ENCODE assay signal across 13 cellular contexts in genomic region chr6:347232-347631, GRCh38. TPM values are rescaled to one million over a fixed set of nuclear protein-coding genes. Genes with fewer than 3 reads are reported as not detected.
DNase-seq lines count a peak whose midpoint lies in the region; ATAC-seq and TF ChIP-seq lines count a peak whose summit lies in the region.
"Had no signal": no experiment of that assay in that cellular context is flagged by ENCODE, and none has a peak within 500 bp of the region (broad histone marks: within the 10 kb centered on the region; RNA-seq: fewer than 3 reads in every experiment).

No MANE protein-coding gene starts in this region.

- H3K9me3 ChIP-seq in effector memory CD4-positive, alpha-beta T cell (ENCODE audit: control insufficient read depth, low read length), result no peaks in the 10 kb centered on the region

- no peaks in the 10 kb centered on the region for H3K27me3 Mint-ChIP-seq in memory B cell
- no peaks in the 10 kb centered on the region for H3K27me3 Mint-ChIP-seq in mesothelial cell of epicardium (ENCODE audit: low read depth)

- H3K4me1 Mint-ChIP-seq in memory B cell (peaks cover 52% of the 10 kb centered on the region), mesothelial cell of epicardium (no peaks in the 10 kb centered on the region)

- no peak overlapping the region for H3K27ac ChIP-seq in effector memory CD4-positive, alpha-beta T cell (ENCODE audit: insufficient read depth, low read length, poor library complexity, severe bottlenecking)
- H3K27ac ChIP-seq: KMS-11, skin epidermis had no signal

- no peaks in the 10 kb centered on the region for H3K4me1 ChIP-seq in effector memory CD4-positive, alpha-beta T cell (ENCODE audit: control insufficient read depth, insufficient read depth, low read length, poor library complexity, severe bottlenecking)

- H3K36me3 Mint-ChIP-seq in memory B cell, result peaks cover 34% of the 10 kb centered on the region
- H3K36me3 Mint-ChIP-seq in mesothelial cell of epicardium, result peaks cover 13% of the 10 kb centered on the region

- H3K27me3 ChIP-seq in effector memory CD4-positive, alpha-beta T cell (replicated peaks; ENCODE audit: control insufficient read depth, insufficient read depth, low read length, poor library complexity, severe bottlenecking), result no peaks in the 10 kb centered on the region

- H3K9me3 Mint-ChIP-seq in memory B cell (no peaks in the 10 kb centered on the region), mesothelial cell of epicardium (peaks cover 24% of the 10 kb centered on the region)

- ATAC-seq in GM18873 (IDR thresholded peaks at IDR 0.05; ENCODE audit: low FRiP score, unreplicated experiment) (peak; percentile 81), GM21723 (IDR thresholded peaks at IDR 0.05; ENCODE audit: unreplicated experiment) (peak; percentile 69), HG03159 (IDR thresholded peaks at IDR 0.05; ENCODE audit: unreplicated experiment) (peak; percentile 61), memory B cell (ENCODE audit: low read depth) (peak; percentile 99)

- no peak for TF ChIP-seq CTCF in mesothelial cell of epicardium (IDR thresholded peaks at IDR 0.05; ENCODE audit: unreplicated experiment)

- DNase-seq in memory B cell (ENCODE audit: low spot score in 2 of 2), result peak in 1 of 2 donors; percentile 63
- no peak for DNase-seq in DMS114 treated with DMSO at 0.1 percent for 48 hours (lab: John Stamatoyannopoulos, UW; ENCODE audit: unreplicated experiment)
- no peak for DNase-seq in occipital lobe (lab: John Stamatoyannopoulos, UW)
- no peak for DNase-seq in effector memory CD4-positive, alpha-beta T cell
- DNase-seq in mesothelial cell of epicardium (ENCODE audit: low spot score in 2 of 2, unreplicated experiment in 2 of 2), result no peak
- DNase-seq: activated CD8-positive, alpha-beta memory T cell treated with anti-CD3 and anti-CD28 coated beads for 24 hours; amniotic stem cell; effector CD8-positive, alpha-beta T cell had no signal

- no peak overlapping the region for H3K4me3 ChIP-seq in effector memory CD4-positive, alpha-beta T cell (ENCODE audit: insufficient read depth, low read depth, low read length, poor library complexity, severe bottlenecking)
- H3K4me3 ChIP-seq: skin epidermis had no signal

- peaks cover 8% of the 10 kb centered on the region for H3K36me3 ChIP-seq in effector memory CD4-positive, alpha-beta T cell (ENCODE audit: control insufficient read depth, insufficient read depth, low read length)

- peak overlapping the region; percentile 59 for H3K4me3 Mint-ChIP-seq in memory B cell
- H3K4me3 Mint-ChIP-seq in mesothelial cell of epicardium, result no peak overlapping the region

- peak overlapping the region; percentile 86 for H3K27ac Mint-ChIP-seq in memory B cell
- no peak overlapping the region for H3K27ac Mint-ChIP-seq in mesothelial cell of epicardium

RNA-seq across cellular contexts. Expression of gene IRF4, which starts 44.3 kb away (rescaled TPM):
- total RNA-seq in occipital lobe (0.16 TPM), mesothelial cell of epicardium (0.11 TPM in 1 of 3 replicates, not detected in the others)

RNA-seq across cellular contexts. Expression of gene DUSP22, which starts 54.9 kb away (rescaled TPM):
- 23.7 TPM for total RNA-seq in occipital lobe
- 29.9 to 32.0 TPM (median 30.9 TPM) in 3 replicates for total RNA-seq in mesothelial cell of epicardium
